ENCODE assay signal across 8 cellular contexts in genomic region chr15:41429003-41429890, GRCh38. TPM values are rescaled to one million over a fixed set of nuclear protein-coding genes. Genes with fewer than 3 reads are reported as not detected.
DNase-seq lines count a peak whose midpoint lies in the region; ATAC-seq and TF ChIP-seq lines count a peak whose summit lies in the region.

No MANE protein-coding gene starts in this region.

- WGBS in gastroesophageal sphincter (ENCODE audit: low coverage in 1 of 2), 2 donors, result 88 to 93% methylated on average over 6 to 10 of the region's 10 CpGs

- no peak for TF ChIP-seq EP300 in gastroesophageal sphincter (IDR thresholded peaks at IDR 0.05)

- POLR2A ChIA-PET in CD4-positive, alpha-beta memory T cell (lab: Charles Lee; ENCODE audit: partially characterized antibody), result interaction anchor here (1.0 kb wide), 1 partner anchor 28 kb away, joined by 3 read pairs; no protein-coding TSS in a partner anchor

- no peaks in the 10 kb centered on the region for H3K36me3 ChIP-seq in CD4-positive, alpha-beta memory T cell (ENCODE audit: insufficient read depth, low read length)
- peaks cover 0 to 14% of the 10 kb centered on the region in 2 donors for H3K36me3 ChIP-seq in gastroesophageal sphincter

- H3K9me3 Mint-ChIP-seq in CD4-positive, alpha-beta memory T cell, result no peaks in the 10 kb centered on the region

- peak overlapping the region in 7 of 8 donors; percentile 10 to 66 (median 31) for H3K4me3 Mint-ChIP-seq in CD4-positive, alpha-beta memory T cell

- TF ChIP-seq POLR2A in gastroesophageal sphincter (IDR thresholded peaks at IDR 0.05), result no peak

- H3K4me3 ChIP-seq in CD4-positive, alpha-beta memory T cell (ENCODE audit: low read length in 2 of 2), result no peak overlapping the region
- H3K4me3 ChIP-seq in fibroblast of pulmonary artery (replicated peaks; ENCODE audit: low read depth, low read length) (no peak overlapping the region), gastroesophageal sphincter (no peak overlapping the region)

- H3K27ac Mint-ChIP-seq in CD4-positive, alpha-beta memory T cell, result peak overlapping the region; percentile 28 to 90 (median 71)

- H3K4me1 Mint-ChIP-seq in CD4-positive, alpha-beta memory T cell, result peaks cover 15 to 32% (median 22%) of the 10 kb centered on the region in 4 donors

- intact Hi-C loops in CD4-positive, alpha-beta memory T cell (cut with micrococcal nuclease), result no loop called here

- H3K27me3 ChIP-seq in CD4-positive, alpha-beta memory T cell (ENCODE audit: insufficient read depth, low read length), result no peaks in the 10 kb centered on the region
- no peaks in the 10 kb centered on the region for H3K27me3 ChIP-seq in gastroesophageal sphincter

- DNase-seq in CD4-positive, alpha-beta memory T cell, result no peak
- DNase-seq in fibroblast of pulmonary artery (ENCODE audit: low read depth) (peak; percentile 7), NCI-H774 (lab: John Stamatoyannopoulos, UW) (no peak), NCI-H524 treated with DMSO at 0.1 percent for 48 hours (lab: John Stamatoyannopoulos, UW) (no peak), NCI-H146 treated with DMSO at 0.1 percent for 48 hours (lab: John Stamatoyannopoulos, UW; ENCODE audit: unreplicated experiment) (no peak)

- H3K27me3 Mint-ChIP-seq in CD4-positive, alpha-beta memory T cell, result no peaks in the 10 kb centered on the region

- H3K36me3 Mint-ChIP-seq in CD4-positive, alpha-beta memory T cell, result peaks cover 7% of the 10 kb centered on the region in 2 donors

- CTCF ChIA-PET in CD4-positive, alpha-beta memory T cell (lab: Charles Lee; ENCODE audit: partially characterized antibody), result interaction anchor here (0.8 kb wide), 1 partner anchor 483 kb away, joined by 3 read pairs; no protein-coding TSS in a partner anchor

- no peak for TF ChIP-seq CTCF in fibroblast of pulmonary artery (IDR thresholded peaks at IDR 0.05; ENCODE audit: low read length, missing control alignments)
- no peak for TF ChIP-seq CTCF in gastroesophageal sphincter (IDR thresholded peaks at IDR 0.05)

- no peak overlapping the region for H3K27ac ChIP-seq in CD4-positive, alpha-beta memory T cell (ENCODE audit: low read depth, low read length)
- H3K27ac ChIP-seq in gastroesophageal sphincter, result no peak overlapping the region

- H3K9me3 ChIP-seq in CD4-positive, alpha-beta memory T cell (ENCODE audit: control insufficient read depth in 1 of 2, low read length in 2 of 2), result no peaks in the 10 kb centered on the region
- H3K9me3 ChIP-seq in gastroesophageal sphincter, result no peaks in the 10 kb centered on the region

- ATAC-seq in GM19463 (IDR thresholded peaks at IDR 0.05; ENCODE audit: unreplicated experiment), result peak; percentile 79
- peak; percentile 71 for ATAC-seq in HG03565 (IDR thresholded peaks at IDR 0.05; ENCODE audit: unreplicated experiment)
- ATAC-seq in gastroesophageal sphincter, result no peak

- H3K4me1 ChIP-seq in CD4-positive, alpha-beta memory T cell (ENCODE audit: insufficient read depth, low read length), result peaks cover 12% of the 10 kb centered on the region
- H3K4me1 ChIP-seq in gastroesophageal sphincter, result no peaks in the 10 kb centered on the region

RNA-seq across cellular contexts. Expression of gene RTF1, which starts 12.4 kb away (rescaled TPM):
- total RNA-seq in CD4-positive, alpha-beta memory T cell, result 10 to 100 TPM; 31.9 to 35.9 TPM
- polyA plus RNA-seq in CD4-positive, alpha-beta memory T cell, result 10 to 100 TPM in 1 of 2 donors, 1 to 10 TPM in 1; 7.4 to 29.6 TPM
- 10 to 100 TPM; 31.9 to 53.2 (median 34.8) TPM for total RNA-seq in gastroesophageal sphincter

RNA-seq across cellular contexts. Expression of gene NDUFAF1, which starts 27.0 kb away (rescaled TPM):
- total RNA-seq in CD4-positive, alpha-beta memory T cell, result 10 to 100 TPM; 14.2 to 15.8 TPM
- polyA plus RNA-seq in CD4-positive, alpha-beta memory T cell, result 10 to 100 TPM; 19.1 to 23.9 TPM
- total RNA-seq in gastroesophageal sphincter, result 10 to 100 TPM; 19.9 to 34.1 (median 25.7) TPM
